ENCODE assay signal across 1 cellular context in genomic region chr2:102185347-102185746, GRCh38.
A peak's percentile ranks its signal among the peaks of the same experiment; 100 is the strongest.
TF ChIP-seq lines count a peak whose summit lies in the region.

No MANE protein-coding gene starts in this region.

TF ChIP-seq in HepG2, 621 proteins besides CTCF, POLR2A, EP300 and RAD21 (continued from another document):
- TF ChIP-seq ZBTB2 (CRISPR knock-in tag; IDR thresholded peaks at IDR 0.05; ENCODE audit: low read depth) (no peak), STAG1 (CRISPR knock-in tag; IDR thresholded peaks at IDR 0.05) (peak; percentile 46), ZMYM2 (CRISPR knock-in tag; IDR thresholded peaks at IDR 0.05) (no peak), ATF2 (CRISPR knock-in tag; IDR thresholded peaks at IDR 0.05) (no peak), ZNF589 (CRISPR knock-in tag; conservative IDR thresholded peaks at IDR 0.05) (no peak), CREB1 (IDR thresholded peaks at IDR 0.05) (no peak), CREB1 (CRISPR knock-in tag; IDR thresholded peaks at IDR 0.05) (0 out of 2 replicates have a peak, but pooled peaks have one; percentile 41), TSC22D2 (CRISPR knock-in tag; IDR thresholded peaks at IDR 0.05; ENCODE audit: borderline replicate concordance) (no peak), NR3C1 (CRISPR knock-in tag; IDR thresholded peaks at IDR 0.05) (no peak)
